ENCODE assay signal across 27 cellular contexts in genomic region chr11:120034176-120034575, GRCh38.
DNase-seq lines count a peak whose midpoint lies in the region; FAIRE-seq and TF ChIP-seq lines count a peak whose summit lies in the region.
"Had no signal": no experiment of that assay in that cellular context is flagged by ENCODE, and none has a peak within 500 bp of the region (broad histone marks: within the 10 kb centered on the region; RNA-seq: fewer than 3 reads in every experiment).

No MANE protein-coding gene starts in this region.

- no peak for TF ChIP-seq CTCF in left ventricle myocardium inferior (IDR thresholded peaks at IDR 0.05; ENCODE audit: borderline replicate concordance)
- no peak for TF ChIP-seq CTCF in bronchial epithelial cell (IDR thresholded peaks at IDR 0.05; ENCODE audit: insufficient read depth, low read length, severe bottlenecking)
- TF ChIP-seq CTCF in vagina (IDR thresholded peaks at IDR 0.05): no peak
- no peak for TF ChIP-seq CTCF in mammary epithelial cell (conservative IDR thresholded peaks at IDR 0.05 in 1 of 2, IDR thresholded peaks at IDR 0.05 in 1 of 2; ENCODE audit: extremely low read depth in 1 of 2, insufficient read depth in 1 of 2, low read depth in 1 of 2, low read length in 2 of 2)

- H3K4me3 ChIP-seq in left ventricle myocardium inferior (no peak overlapping the region), bronchial epithelial cell (ENCODE audit: low read depth, low read length) (no peak overlapping the region), vagina (no peak overlapping the region), mammary epithelial cell (replicated peaks in 1 of 3; ENCODE audit: insufficient read depth in 1 of 3, low read depth in 2 of 3, low read length in 3 of 3) (no peak overlapping the region)
- H3K4me3 ChIP-seq: BLaER1, SK-N-MC had no signal

- no peak for TF ChIP-seq POLR2A in vagina (IDR thresholded peaks at IDR 0.05)

- no peak overlapping the region for H2AFZ ChIP-seq in mammary epithelial cell (ENCODE audit: low read depth, low read length)

- no peaks in the 10 kb centered on the region for H4K20me1 ChIP-seq in mammary epithelial cell (ENCODE audit: insufficient read depth, low read length)
- H4K20me1 ChIP-seq: BLaER1 had no signal

- no peak overlapping the region for H3K4me2 ChIP-seq in mammary epithelial cell (ENCODE audit: insufficient read depth, low read depth, low read length)
- H3K4me2 ChIP-seq: BLaER1 had no signal

- H3K36me3 ChIP-seq in left ventricle myocardium inferior: no peaks in the 10 kb centered on the region
- no peaks in the 10 kb centered on the region for H3K36me3 ChIP-seq in bronchial epithelial cell (ENCODE audit: control insufficient read depth, insufficient read depth, low read length)
- no peaks in the 10 kb centered on the region for H3K36me3 ChIP-seq in vagina
- no peaks in the 10 kb centered on the region for H3K36me3 ChIP-seq in mammary epithelial cell (ENCODE audit: insufficient read depth, low read length)
- H3K36me3 ChIP-seq: BLaER1 had no signal

- FAIRE-seq in bronchial epithelial cell (lab: Jason Lieb, UNC): peak; percentile 32
- FAIRE-seq: A204.1, GM12892, H54, HepG2 had no signal

- dilution Hi-C loops in mammary epithelial cell (cut with HindIII; ENCODE audit: low sequenced_read_pairs): no loop called here

- DNase-seq in cardiac septum (ENCODE audit: low spot score) (peak; percentile 26), left ventricle myocardium inferior (no peak), bronchial epithelial cell (ENCODE audit: low read depth) (no peak), islet precursor cell (peak; percentile 32), vagina (ENCODE audit: extremely low spot score in 2 of 2) (peak; percentile 49 to 82), mammary epithelial cell (no peak), T-helper 1 cell (no peak), CD1c-positive myeloid dendritic cell (ENCODE audit: extremely low spot score) (no peak)
- DNase-seq: Caco-2; CD4-positive, alpha-beta memory T cell; DMS 273 treated with DMSO at 0.1 percent for 48 hours; Karpas-422; NCI-H1417 treated with DMSO at 0.1 percent for 48 hours; NCI-H187 treated with DMSO at 0.1 percent for 48 hours; NCI-H2171 treated with DMSO at 0.1 percent for 48 hours; NCI-H524 treated with DMSO at 0.1 percent for 48 hours; NCI-H82; NK-92 treated with Interleukin-12 subunit alpha and Interleukin-12 subunit beta, amount 100 ng/mL, for 24 hours; PC-3; RPMI8226; SHP77 had no signal

- H3K9me3 ChIP-seq in left ventricle myocardium inferior (replicated peaks) (peaks cover 26% of the 10 kb centered on the region), vagina (no peaks in the 10 kb centered on the region), mammary epithelial cell (replicated peaks; ENCODE audit: insufficient read depth, low read length) (no peaks in the 10 kb centered on the region)

- in situ Hi-C loops in mammary epithelial cell (cut with MboI; ENCODE audit: low sequenced_read_pairs in 2 of 2): no loop called here

- no peaks in the 10 kb centered on the region for H3K79me2 ChIP-seq in mammary epithelial cell (ENCODE audit: insufficient read depth, low read length)

- H3K27ac ChIP-seq in left ventricle myocardium inferior (replicated peaks): no peak overlapping the region
- no peak overlapping the region for H3K27ac ChIP-seq in vagina
- no peak overlapping the region for H3K27ac ChIP-seq in mammary epithelial cell (ENCODE audit: insufficient read depth, low read depth, low read length)
- H3K27ac ChIP-seq: BLaER1, SK-N-MC had no signal

- WGBS in mammary epithelial cell (ENCODE audit: low coverage, missing lambda C conversion rate): 96% methylated on average over 4 of the region's 4 CpGs

- H3K9ac ChIP-seq in mammary epithelial cell (ENCODE audit: insufficient read depth, low read length): no peak overlapping the region
- H3K9ac ChIP-seq: BLaER1 had no signal

- no TSS peak for BruUV-seq in mammary epithelial cell (replicated peaks; lab: Mats Ljungman, UMichigan)

- H3K27me3 ChIP-seq in left ventricle myocardium inferior (ENCODE audit: low read depth): peaks cover 36% of the 10 kb centered on the region
- H3K27me3 ChIP-seq in bronchial epithelial cell (ENCODE audit: control insufficient read depth, insufficient read depth, low read length): no peaks in the 10 kb centered on the region
- no peaks in the 10 kb centered on the region for H3K27me3 ChIP-seq in vagina
- no peaks in the 10 kb centered on the region for H3K27me3 ChIP-seq in mammary epithelial cell (ENCODE audit: insufficient read depth, low read length)
- H3K27me3 ChIP-seq: BLaER1 had no signal

- CTCF ChIA-PET in mammary epithelial cell (lab: Charles Lee; ENCODE audit: low non-redundant PET): no interaction called here

- H3K4me1 ChIP-seq in left ventricle myocardium inferior (no peaks in the 10 kb centered on the region), vagina (no peaks in the 10 kb centered on the region), mammary epithelial cell (ENCODE audit: insufficient read depth, low read length) (no peaks in the 10 kb centered on the region)
- H3K4me1 ChIP-seq: BLaER1, Caco-2 had no signal

- intact Hi-C loops in cardiac septum (cut with DNase I): no loop called here
- intact Hi-C loops in left ventricle myocardium inferior (cut with micrococcal nuclease): no loop called here
- intact Hi-C loops in vagina (cut with DNase I): no loop called here
- intact Hi-C loops in mammary epithelial cell (cut with micrococcal nuclease): no loop called here

Comparison
In these comparisons a context has a peak if more than half of its experiments do, and no peak if none do; other contexts are left out.
1. DNase-seq: peak in cardiac septum (single experiment), islet precursor cell (single experiment) and vagina (2 of 2); none in left ventricle myocardium inferior (single experiment), bronchial epithelial cell (single experiment), mammary epithelial cell (single experiment), T-helper 1 cell (0 of 5) and CD1c-positive myeloid dendritic cell (single experiment).